Comparison of ENCODE assay signal across 20 cellular contexts in genomic region chr9:76526026-76526425, GRCh38.
"Had no signal": no experiment of that assay in that cellular context is flagged by ENCODE, and none has a peak within 500 bp of the region (broad histone marks: within the 10 kb centered on the region; RNA-seq: fewer than 3 reads in every experiment).

No MANE protein-coding gene starts in this region.

- H3K36me3 ChIP-seq: brain microvascular endothelial cell, colonic mucosa, tibial artery had no signal

- H3K4me1 Mint-ChIP-seq: central memory CD8-positive, alpha-beta T cell had no signal

- H3K27me3 Mint-ChIP-seq: central memory CD8-positive, alpha-beta T cell; natural killer cell treated with Interleukin-12 subunit alpha and Interleukin-12 subunit beta and Interleukin-15 and Interleukin-18, amount 100 ng/mL, for 72 hours had no signal

- FAIRE-seq: frontal cortex had no signal

- H3K27ac Mint-ChIP-seq: activated T-cell treated with anti-CD3 and anti-CD28 coated beads, Interleukin-2, amount 50 U/mL, for 72 hours; endodermal cell; natural killer cell treated with Interleukin-12 subunit alpha and Interleukin-12 subunit beta and Interleukin-15 and Interleukin-18, amount 100 ng/mL, for 72 hours had no signal

- H3K27me3 ChIP-seq: brain microvascular endothelial cell, colonic mucosa, neutrophil had no signal

- H3K4me3 Mint-ChIP-seq: activated T-cell treated with anti-CD3 and anti-CD28 coated beads, Interleukin-2, amount 50 U/mL, for 72 hours; central memory CD8-positive, alpha-beta T cell; endodermal cell; natural killer cell treated with Interleukin-12 subunit alpha and Interleukin-12 subunit beta and Interleukin-15 and Interleukin-18, amount 100 ng/mL, for 72 hours had no signal

- H3K9me3 ChIP-seq: colonic mucosa, neutrophil, tibial artery had no signal

- H3K4me3 ChIP-seq: colonic mucosa, lung, tibial artery had no signal

- H3K4me1 ChIP-seq: colonic mucosa, tibial artery had no signal

- DNase-seq: activated CD4-positive, alpha-beta T cell treated with anti-CD3 and anti-CD28 coated beads, Interleukin-2, amount 50 U/mL, for 4 hours; activated CD4-positive, CD25-positive, alpha-beta regulatory T cell treated with anti-CD3 and anti-CD28 coated beads, Interleukin-2, amount 50 U/mL, for 72 hours; activated effector memory CD4-positive, alpha-beta T cell treated with anti-CD3 and anti-CD28 coated beads, Interleukin-2, amount 50 U/mL, for 16 hours; activated naive CD4-positive, alpha-beta T cell treated with anti-CD3 and anti-CD28 coated beads, Interleukin-2, amount 50 U/mL, for 16 hours; activated T-cell treated with anti-CD3 and anti-CD28 coated beads, Interleukin-2, amount 50 U/mL, for 72 hours; aorta; brain microvascular endothelial cell; colonic mucosa; endodermal cell; erythroblast; hypothalamus; islet precursor cell; stimulated activated naive CD4-positive, alpha-beta T cell; tibial artery had no signal

- H3K27ac ChIP-seq: brain microvascular endothelial cell, colonic mucosa, neutrophil, tibial artery, VCaP had no signal

- ATAC-seq: activated T-cell treated with anti-CD3 and anti-CD28 coated beads, Interleukin-2, amount 50 U/mL, for 72 hours; natural killer cell treated with Interleukin-12 subunit alpha and Interleukin-12 subunit beta and Interleukin-15 and Interleukin-18, amount 100 ng/mL, for 72 hours had no signal

- H3K9me3 Mint-ChIP-seq: central memory CD8-positive, alpha-beta T cell; natural killer cell treated with Interleukin-12 subunit alpha and Interleukin-12 subunit beta and Interleukin-15 and Interleukin-18, amount 100 ng/mL, for 72 hours had no signal
